22 cellular contexts compared by ENCODE assay signal in genomic region chr4:93396274-93396673, GRCh38.
DNase-seq lines count a peak whose midpoint lies in the region; ATAC-seq, FAIRE-seq and TF ChIP-seq lines count a peak whose summit lies in the region.
"Had no signal": no experiment of that assay in that cellular context is flagged by ENCODE, and none has a peak within 500 bp of the region (broad histone marks: within the 10 kb centered on the region; RNA-seq: fewer than 3 reads in every experiment).

No MANE protein-coding gene starts in this region.

- no peak for TF ChIP-seq POLR2A in A549 (IDR thresholded peaks at IDR 0.05; ENCODE audit: low read length)

- H3K36me3 ChIP-seq in PC-9 (ENCODE audit: low read depth) = no peaks in the 10 kb centered on the region
- no peaks in the 10 kb centered on the region for H3K36me3 ChIP-seq in A673 (ENCODE audit: insufficient read depth, low read length, poor library complexity, severe bottlenecking)
- H3K36me3 ChIP-seq: neutrophil, Peyer's patch, vagina had no signal

- peak overlapping the region; percentile 33 to 45; a peak in 2 of 6 replicates for H3K27ac ChIP-seq in A549
- H3K27ac ChIP-seq in PC-9 = no peak overlapping the region
- H3K27ac ChIP-seq in A673 (ENCODE audit: low read depth, low read length, poor library complexity, severe bottlenecking) = no peak overlapping the region
- H3K27ac ChIP-seq: neutrophil, Peyer's patch, vagina had no signal

- no peak for FAIRE-seq in A549 (lab: Jason Lieb, UNC)
- FAIRE-seq: A204.1 had no signal

- H3K4me2 ChIP-seq in A549 (peak overlapping the region; percentile 19; the same call in 2 of the 3 replicates), PC-9 (no peak overlapping the region)

- H3K4me1 ChIP-seq in A549 (0 out of 3 replicates have a peak, but pooled peaks cover 4% of the 10 kb centered on the region), PC-9 (replicated peaks; ENCODE audit: insufficient read depth) (no peaks in the 10 kb centered on the region), A673 (ENCODE audit: insufficient read depth, low read length, poor library complexity, severe bottlenecking) (no peaks in the 10 kb centered on the region)
- H3K4me1 ChIP-seq: Caco-2, Peyer's patch, vagina had no signal

- intact Hi-C loops in PC-9 (cut with micrococcal nuclease; ENCODE audit: unreplicated experiment) = no loop called here
- intact Hi-C loops in A673 (cut with micrococcal nuclease; ENCODE audit: unreplicated experiment) = no loop called here

- CTCF ChIA-PET in A549 (lab: Yijun Ruan, JAX) (no interaction called here), PC-9 (lab: Charles Lee) (no interaction called here), GM10248 (lab: Yijun Ruan, JAX) (no interaction called here), A673 (lab: Charles Lee) (no interaction called here)

- no peak for ATAC-seq in A549
- ATAC-seq: stimulated activated naive CD8-positive, alpha-beta T cell treated with anti-CD3 and anti-CD28 coated beads, Interleukin-15, Interleukin-2, amounts not matched to agents 100 U/mL and 50 U/mL, for 24 hours had no signal

- POLR2A ChIA-PET in A549 (lab: Yijun Ruan, JAX) (no interaction called here), PC-9 (lab: Charles Lee; ENCODE audit: unreplicated experiment) (no interaction called here), GM10248 (lab: Yijun Ruan, JAX) (no interaction called here), A673 (lab: Charles Lee; ENCODE audit: low non-redundant PET) (no interaction called here)

- DNase-seq in A549 (ENCODE audit: low read depth in 1 of 2, low spot score in 1 of 2) (peak in 1 of 2 experiments; percentile 6), HT1080 (ENCODE audit: low read depth) (peak; percentile 53), astrocyte of the hippocampus (ENCODE audit: low read depth, low spot score) (peak; percentile 47), foreskin fibroblast (peak; percentile 70 to 91), PC-9 (no peak), GM10248 (ENCODE audit: extremely low spot score) (no peak), A673 (ENCODE audit: low spot score) (no peak)
- no peak for DNase-seq in effector CD4-positive, alpha-beta T cell
- DNase-seq: activated CD4-positive, CD25-positive, alpha-beta regulatory T cell; activated naive CD8-positive, alpha-beta T cell treated with anti-CD3 and anti-CD28 coated beads, Interleukin-2, amount 10 ng/mL, durations not matched to agents 7 days and 5 days; Caco-2; cortex of kidney; H9; immature natural killer cell; midbrain; NCI-H1694 treated with DMSO at 0.1 percent for 48 hours; NCI-H510A treated with DMSO at 0.1 percent for 48 hours; Peyer's patch; stimulated activated naive CD8-positive, alpha-beta T cell treated with anti-CD3 and anti-CD28 coated beads, Interleukin-15, Interleukin-2, amounts not matched to agents 100 U/mL and 50 U/mL, for 24 hours had no signal

- no peaks in the 10 kb centered on the region for H3K9me2 ChIP-seq in PC-9 (ENCODE audit: insufficient read depth)

- H3K79me2 ChIP-seq in PC-9 (ENCODE audit: low read depth) = no peaks in the 10 kb centered on the region

- no TSS peak for BruUV-seq in PC-9 (replicated peaks; lab: Mats Ljungman, UMichigan)
- BruUV-seq in A673 (replicated peaks; lab: Mats Ljungman, UMichigan) = no TSS peak

- no peaks in the 10 kb centered on the region for H3K9me3 ChIP-seq in A549
- H3K9me3 ChIP-seq in PC-9 (ENCODE audit: insufficient read depth, low read depth) = no peaks in the 10 kb centered on the region
- H3K9me3 ChIP-seq in A673 (ENCODE audit: low read depth, low read length, poor library complexity, severe bottlenecking) = no peaks in the 10 kb centered on the region
- H3K9me3 ChIP-seq: Caco-2, neutrophil, Peyer's patch, vagina had no signal

- WGBS in A549 (ENCODE audit: missing lambda C conversion rate) = 62% methylated on average over 1 of the region's 1 CpG

- H4K20me1 ChIP-seq in PC-9 (ENCODE audit: insufficient read depth) = no peaks in the 10 kb centered on the region

- H3K4me3 ChIP-seq in A549 = no peak overlapping the region
- H3K4me3 ChIP-seq in foreskin fibroblast (ENCODE audit: low read depth in 1 of 2, low read length in 2 of 2) = no peak overlapping the region
- no peak overlapping the region for H3K4me3 ChIP-seq in PC-9
- H3K4me3 ChIP-seq in A673 (ENCODE audit: low read depth, low read length, poor library complexity, severe bottlenecking) = no peak overlapping the region
- H3K4me3 ChIP-seq: Peyer's patch, vagina had no signal

- TF ChIP-seq EP300 in A549 (IDR thresholded peaks at IDR 0.05) = no peak

- TF ChIP-seq CTCF in A549 (IDR thresholded peaks at IDR 0.05) = no peak
- TF ChIP-seq CTCF in foreskin fibroblast (IDR thresholded peaks at IDR 0.05; ENCODE audit: low read depth, low read length) = no peak
- no peak for TF ChIP-seq CTCF in PC-9 (conservative IDR thresholded peaks at IDR 0.05)
- no peak for TF ChIP-seq CTCF in GM10248 (IDR thresholded peaks at IDR 0.05; ENCODE audit: control extremely low read depth, extremely low read depth, low read depth, missing control alignments)
- no peak for TF ChIP-seq CTCF in A673 (conservative IDR thresholded peaks at IDR 0.05; ENCODE audit: low read depth, low read length)

- H3F3A ChIP-seq in PC-9 (ENCODE audit: insufficient read depth, low read depth) = no peaks in the 10 kb centered on the region

- no peak for TF ChIP-seq RAD21 in A549 (conservative IDR thresholded peaks at IDR 0.05 in 1 of 2, IDR thresholded peaks at IDR 0.05 in 1 of 2)

- no peak overlapping the region for H2AFZ ChIP-seq in PC-9

- H3K27me3 ChIP-seq in PC-9 (ENCODE audit: insufficient read depth, low read depth) (no peaks in the 10 kb centered on the region), A673 (replicated peaks; ENCODE audit: insufficient read depth, low read depth, low read length, poor library complexity) (no peaks in the 10 kb centered on the region)
- H3K27me3 ChIP-seq: neutrophil, Peyer's patch, vagina had no signal

TF ChIP-seq in A549, 52 proteins besides CTCF, POLR2A, EP300 and RAD21:
- no peak for TF ChIP-seq FOSB (CRISPR knock-in tag; IDR thresholded peaks at IDR 0.05)
- TF ChIP-seq, protein P1, sequence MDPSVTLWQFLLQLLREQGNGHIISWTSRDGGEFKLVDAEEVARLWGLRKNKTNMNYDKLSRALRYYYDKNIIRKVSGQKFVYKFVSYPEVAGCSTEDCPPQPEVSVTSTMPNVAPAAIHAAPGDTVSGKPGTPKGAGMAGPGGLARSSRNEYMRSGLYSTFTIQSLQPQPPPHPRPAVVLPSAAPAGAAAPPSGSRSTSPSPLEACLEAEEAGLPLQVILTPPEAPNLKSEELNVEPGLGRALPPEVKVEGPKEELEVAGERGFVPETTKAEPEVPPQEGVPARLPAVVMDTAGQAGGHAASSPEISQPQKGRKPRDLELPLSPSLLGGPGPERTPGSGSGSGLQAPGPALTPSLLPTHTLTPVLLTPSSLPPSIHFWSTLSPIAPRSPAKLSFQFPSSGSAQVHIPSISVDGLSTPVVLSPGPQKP (IDR thresholded peaks at IDR 0.05; ENCODE audit: low read depth, low read length) = no peak
- no peak for TF ChIP-seq BCL3 (IDR thresholded peaks at IDR 0.05)
- no peak for TF ChIP-seq ESRRA (IDR thresholded peaks at IDR 0.05; ENCODE audit: borderline replicate concordance, low read length)
- TF ChIP-seq REST (IDR thresholded peaks at IDR 0.05) = no peak
- no peak for TF ChIP-seq NFE2L2 (conservative IDR thresholded peaks at IDR 0.05; ENCODE audit: low read length)

Comparison
In these comparisons a context has a peak if more than half of its experiments do, and no peak if none do; other contexts are left out.
1. DNase-seq: peak in HT1080 (single experiment), astrocyte of the hippocampus (single experiment) and foreskin fibroblast (2 of 2); none in PC-9 (0 of 2), GM10248 (single experiment), A673 (single experiment) and effector CD4-positive, alpha-beta T cell (single experiment).
2. H3K27ac ChIP-seq: peak in A549 (2 of 2); none in PC-9 (single experiment) and A673 (single experiment).